16 cellular contexts compared by ENCODE assay signal in genomic region chr4:83569429-83569828, GRCh38.
"Had no signal": no experiment of that assay in that cellular context is flagged by ENCODE, and none has a peak within 500 bp of the region (broad histone marks: within the 10 kb centered on the region; RNA-seq: fewer than 3 reads in every experiment).

No MANE protein-coding gene starts in this region.

- ATAC-seq: activated CD4-positive, CD25-positive, alpha-beta regulatory T cell treated with anti-CD3 and anti-CD28 coated beads, Interleukin-2, amount 50 U/mL, for 24 hours; natural killer cell treated with Interleukin-12 subunit alpha and Interleukin-12 subunit beta and Interleukin-15 and Interleukin-18, amount 100 ng/mL, for 72 hours had no signal

- H3K4me3 ChIP-seq: ascending aorta, breast epithelium, tibial nerve had no signal

- FAIRE-seq: small intestine had no signal

- H3K27ac ChIP-seq: ascending aorta, breast epithelium, tibial nerve had no signal

- H3K36me3 ChIP-seq: ascending aorta, breast epithelium, tibial nerve had no signal

- H3K9me3 ChIP-seq: ascending aorta, breast epithelium, tibial nerve had no signal

- H3K27me3 ChIP-seq: ascending aorta, breast epithelium, tibial nerve had no signal

- DNase-seq: activated CD4-positive, alpha-beta T cell treated with anti-CD3 and anti-CD28 coated beads, Interleukin-2, amount 50 U/mL, for 1 hour; activated naive CD4-positive, alpha-beta T cell treated with anti-CD3 and anti-CD28 coated beads, Interleukin-2, amount 10 ng/mL, durations not matched to agents 7 days and 5 days; activated T-cell treated with anti-CD3 and anti-CD28 coated beads for 4 hours; nucleus accumbens; posterior cingulate gyrus; right cardiac atrium; small intestine; stimulated activated CD4-positive, alpha-beta T cell treated with anti-CD3 and anti-CD28 coated beads, Interleukin-4, amount 100 ng/mL, for 4 hours; stimulated activated CD8-positive, alpha-beta memory T cell treated with anti-CD3 and anti-CD28 coated beads, Interleukin-4, amount 100 ng/mL, for 48 hours; stimulated activated naive CD4-positive, alpha-beta T cell treated with Interleukin-2 at 50 U/mL for 16 hours; T-helper 9 cell had no signal

- H3K4me1 ChIP-seq: ascending aorta, breast epithelium, tibial nerve had no signal
